Comparison of ENCODE assay signal across 8 cellular contexts in the genomic region with DNA sequence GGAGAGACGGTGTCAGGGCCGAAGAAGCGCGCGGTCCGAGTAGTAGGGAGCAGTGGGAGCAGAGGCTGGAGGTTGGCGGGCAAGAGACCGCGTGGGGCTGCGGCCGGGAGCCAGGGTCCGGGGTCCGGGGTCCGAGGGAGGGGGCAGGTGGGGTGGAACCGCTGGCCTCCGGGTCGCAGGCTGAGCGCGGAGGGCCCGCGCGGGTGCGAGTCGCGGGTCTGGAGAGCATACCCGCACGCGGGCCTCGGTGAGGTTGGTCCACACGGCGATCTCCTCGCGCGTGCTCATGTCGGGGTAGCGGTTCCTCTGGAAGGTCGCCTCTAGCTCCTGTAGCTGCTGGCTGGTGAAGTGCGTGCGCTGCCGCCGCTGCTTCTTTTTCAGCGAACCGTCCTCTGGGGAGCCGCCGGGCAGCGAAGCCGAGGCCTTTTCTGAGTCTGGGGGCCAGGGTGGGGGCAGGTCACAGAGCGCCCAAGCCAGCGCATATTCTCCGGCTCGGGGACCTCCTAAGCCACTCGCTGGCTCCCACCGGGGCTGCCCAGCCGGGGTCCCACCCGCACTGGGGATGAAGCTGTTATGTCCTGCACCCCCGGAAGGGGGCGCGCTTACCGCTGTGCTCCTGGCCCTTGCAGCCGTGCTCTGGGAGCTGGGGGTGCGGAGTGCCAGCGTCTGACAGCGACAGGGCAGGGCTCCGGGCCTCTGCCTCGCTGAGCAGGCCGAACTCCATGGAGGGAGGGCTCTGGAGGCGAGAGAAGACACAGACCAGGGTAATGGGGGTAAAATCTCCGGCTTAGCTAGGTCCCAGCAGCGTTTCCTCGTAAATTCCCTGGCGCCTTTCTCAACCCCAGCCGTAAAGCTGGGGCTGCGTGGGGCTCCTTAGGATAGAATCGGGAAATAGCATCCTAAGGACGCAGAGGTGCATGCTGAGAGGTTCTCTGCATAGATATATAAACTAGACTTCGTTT. TPM values are rescaled to one million over a fixed set of nuclear protein-coding genes. Genes with fewer than 3 reads are reported as not detected.
DNase-seq lines count a peak whose midpoint lies in the region; ATAC-seq and TF ChIP-seq lines count a peak whose summit lies in the region.

No MANE protein-coding gene starts in this region.

- no peaks in the 10 kb centered on the region for H3K36me3 Mint-ChIP-seq in activated naive CD8-positive, alpha-beta T cell treated with anti-CD3 and anti-CD28 coated beads, Interleukin-2, amount 50 U/mL, for 24 hours (ENCODE audit: low read depth)

- no peaks in the 10 kb centered on the region for H3K9me3 Mint-ChIP-seq in activated naive CD8-positive, alpha-beta T cell treated with anti-CD3 and anti-CD28 coated beads, Interleukin-2, amount 50 U/mL, for 24 hours

- H3K4me1 Mint-ChIP-seq in activated naive CD8-positive, alpha-beta T cell treated with anti-CD3 and anti-CD28 coated beads, Interleukin-2, amount 50 U/mL, for 24 hours: peaks cover 11% of the 10 kb centered on the region

- TF ChIP-seq CTCF in AG10803 (conservative IDR thresholded peaks at IDR 0.05; ENCODE audit: low read length): peak; percentile 70

- ATAC-seq in HG02885 (IDR thresholded peaks at IDR 0.05; ENCODE audit: poor library complexity, unreplicated experiment) (peak; percentile 40), GM21423 (IDR thresholded peaks at IDR 0.05; ENCODE audit: unreplicated experiment) (no peak)
- ATAC-seq in activated naive CD8-positive, alpha-beta T cell treated with anti-CD3 and anti-CD28 coated beads, Interleukin-2, amount 50 U/mL, for 24 hours: peak; percentile 73

- DNase-seq in AG10803 (ENCODE audit: low read depth): no peak
- DNase-seq in SKM-1 treated with dmso at 0.1 percent for 144 hours (lab: John Stamatoyannopoulos, UW; ENCODE audit: unreplicated experiment): peak; percentile 23
- peak; percentile 83 for DNase-seq in activated naive CD8-positive, alpha-beta T cell treated with anti-CD3 and anti-CD28 coated beads, Interleukin-2, amount 50 U/mL, for 24 hours
- DNase-seq in stimulated activated CD4-positive, alpha-beta T cell treated with anti-CD3 and anti-CD28 coated beads, Interleukin-1b, Interleukin-23, amount 100 ng/mL, for 4 hours (ENCODE audit: low read depth in 2 of 2): peak; percentile 58 to 71
- no peak for DNase-seq in ureter (ENCODE audit: low spot score)

- H3K4me3 Mint-ChIP-seq in activated naive CD8-positive, alpha-beta T cell treated with anti-CD3 and anti-CD28 coated beads, Interleukin-2, amount 50 U/mL, for 24 hours: peak overlapping the region; percentile 71

- peaks cover 56% of the 10 kb centered on the region for H3K27me3 Mint-ChIP-seq in activated naive CD8-positive, alpha-beta T cell treated with anti-CD3 and anti-CD28 coated beads, Interleukin-2, amount 50 U/mL, for 24 hours

- H3K4me3 ChIP-seq in AG10803 (ENCODE audit: low read length): peak overlapping the region; percentile 31; the same call in 1 of the 2 replicates
- H3K4me3 ChIP-seq in iPS-11a (ENCODE audit: low read depth, low read length): peak overlapping the region; percentile 30

- no peak overlapping the region for H3K27ac Mint-ChIP-seq in activated naive CD8-positive, alpha-beta T cell treated with anti-CD3 and anti-CD28 coated beads, Interleukin-2, amount 50 U/mL, for 24 hours

RNA-seq across cellular contexts. Expression of a gene that starts 5.5 kb away (rescaled TPM):
- 0.47 TPM for total RNA-seq in ureter

RNA-seq across cellular contexts. Expression of a gene that starts 9.7 kb away (rescaled TPM):
- not detected for total RNA-seq in ureter

RNA-seq across cellular contexts. Expression of a gene that starts 13.7 kb away (rescaled TPM):
- 64.4 TPM for total RNA-seq in ureter

Comparison
In these comparisons a context has a peak if more than half of its experiments do, and no peak if none do; other contexts are left out.
1. DNase-seq: peak in SKM-1 treated with dmso at 0.1 percent for 144 hours (single experiment), activated naive CD8-positive, alpha-beta T cell treated with anti-CD3 and anti-CD28 coated beads, Interleukin-2, amount 50 U/mL, for 24 hours (single experiment) and stimulated activated CD4-positive, alpha-beta T cell treated with anti-CD3 and anti-CD28 coated beads, Interleukin-1b, Interleukin-23, amount 100 ng/mL, for 4 hours (2 of 2); none in AG10803 (single experiment) and ureter (single experiment).